15 cellular contexts compared by ENCODE assay signal in the genomic region with DNA sequence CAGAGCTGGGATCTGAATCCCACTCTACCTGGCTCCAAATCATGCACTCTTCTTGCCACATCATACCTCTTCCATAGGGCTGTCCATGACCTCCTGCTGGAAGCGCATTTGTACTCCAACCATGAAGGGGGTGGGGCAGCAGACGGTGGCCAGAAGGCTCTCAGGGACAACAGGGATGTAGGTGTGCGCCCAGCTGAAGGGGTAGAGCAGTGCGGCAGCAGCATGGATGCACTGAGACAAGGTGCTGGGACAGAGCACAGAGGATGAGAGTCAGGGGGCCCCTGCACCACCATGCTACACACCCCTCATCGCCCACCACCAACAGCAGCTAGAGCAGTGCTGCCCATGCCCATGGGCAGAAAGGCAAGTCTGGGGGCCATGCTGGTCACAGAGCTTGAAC. TPM values are rescaled to one million over a fixed set of nuclear protein-coding genes. Genes with fewer than 3 reads are reported as not detected.
DNase-seq lines count a peak whose midpoint lies in the region; ATAC-seq and TF ChIP-seq lines count a peak whose summit lies in the region.
"Had no signal": no experiment of that assay in that cellular context is flagged by ENCODE, and none has a peak within 500 bp of the region (broad histone marks: within the 10 kb centered on the region; RNA-seq: fewer than 3 reads in every experiment).

No MANE protein-coding gene starts in this region.

- H3K9me3 Mint-ChIP-seq in activated naive CD4-positive, alpha-beta T cell treated with anti-CD3 and anti-CD28 coated beads, Interleukin-2, amount 10 ng/mL, durations not matched to agents 7 days and 5 days = no peaks in the 10 kb centered on the region
- no peaks in the 10 kb centered on the region for H3K9me3 Mint-ChIP-seq in activated naive CD4-positive, alpha-beta T cell treated with anti-CD3 and anti-CD28 coated beads, Interleukin-2, amount 50 U/mL, for 72 hours
- peaks cover 1% of the 10 kb centered on the region for H3K9me3 Mint-ChIP-seq in memory B cell

- H3K4me1 ChIP-seq in upper lobe of right lung = peaks cover 62% of the 10 kb centered on the region
- H3K4me1 ChIP-seq in ascending aorta = no peaks in the 10 kb centered on the region
- H3K4me1 ChIP-seq: prostate gland had no signal

- CTCF ChIA-PET in activated naive CD4-positive, alpha-beta T cell treated with anti-CD3 and anti-CD28 coated beads, Interleukin-2, amount 10 ng/mL, durations not matched to agents 7 days and 5 days (lab: Charles Lee) = interaction anchor here (1.0 to 11.1 kb wide), 5 partner anchors 27 to 210 kb away, joined by 3 to 250 read pairs (median 5); no protein-coding TSS in a partner anchor

- H3K27ac ChIP-seq in upper lobe of right lung (peak overlapping the region; percentile 80), ascending aorta (peak overlapping the region in 1 of 2 donors; percentile 19)
- H3K27ac ChIP-seq: prostate gland, SK-N-MC had no signal

- H3K36me3 ChIP-seq in upper lobe of right lung = peaks cover 54% of the 10 kb centered on the region
- H3K36me3 ChIP-seq in ascending aorta = peaks cover 0 to 14% of the 10 kb centered on the region in 2 donors

- peaks cover 97% of the 10 kb centered on the region for H3K4me1 Mint-ChIP-seq in activated naive CD4-positive, alpha-beta T cell treated with anti-CD3 and anti-CD28 coated beads, Interleukin-2, amount 10 ng/mL, durations not matched to agents 7 days and 5 days
- H3K4me1 Mint-ChIP-seq in memory B cell = peaks cover 51% of the 10 kb centered on the region

- intact Hi-C loops in upper lobe of right lung (cut with DNase I) = no loop called here
- intact Hi-C loops in ascending aorta (cut with DNase I) = no loop called here

- TF ChIP-seq CTCF in upper lobe of right lung (IDR thresholded peaks at IDR 0.05) (no peak), GM13976 (IDR thresholded peaks at IDR 0.05; ENCODE audit: borderline replicate concordance, control extremely low read depth, extremely low read depth, insufficient read depth, missing control alignments) (no peak), ascending aorta (IDR thresholded peaks at IDR 0.05) (no peak)

- DNase-seq in activated naive CD4-positive, alpha-beta T cell treated with anti-CD3 and anti-CD28 coated beads, Interleukin-2, amount 10 ng/mL, durations not matched to agents 7 days and 5 days = no peak
- DNase-seq in activated naive CD4-positive, alpha-beta T cell treated with anti-CD3 and anti-CD28 coated beads, Interleukin-2, amount 50 U/mL, for 16 hours = no peak
- DNase-seq in activated naive CD4-positive, alpha-beta T cell treated with anti-CD3 and anti-CD28 coated beads, Interleukin-2, amount 50 U/mL, for 72 hours (ENCODE audit: low spot score in 2 of 2) = no peak
- DNase-seq in memory B cell (ENCODE audit: low spot score in 2 of 2) = no peak
- no peak for DNase-seq in upper lobe of right lung
- no peak for DNase-seq in GM13976 (ENCODE audit: low spot score)
- DNase-seq in ascending aorta (ENCODE audit: low spot score in 2 of 2) = no peak
- DNase-seq: activated CD4-positive, alpha-beta T cell treated with anti-CD3 and anti-CD28 coated beads for 48 hours; GDM1; left ventricle myocardium superior; NCI-H1417 treated with DMSO at 0.1 percent for 48 hours; NCI-H748 treated with DMSO at 0.1 percent for 48 hours had no signal

- peak overlapping the region; percentile 62 for H3K27ac Mint-ChIP-seq in activated naive CD4-positive, alpha-beta T cell treated with anti-CD3 and anti-CD28 coated beads, Interleukin-2, amount 10 ng/mL, durations not matched to agents 7 days and 5 days
- peak overlapping the region; percentile 94 to 98 for H3K27ac Mint-ChIP-seq in activated naive CD4-positive, alpha-beta T cell treated with anti-CD3 and anti-CD28 coated beads, Interleukin-2, amount 50 U/mL, for 72 hours
- peak overlapping the region; percentile 93 for H3K27ac Mint-ChIP-seq in memory B cell

- in situ Hi-C loops in GM13976 (cut with MboI; ENCODE audit: low sequenced_read_pairs, unreplicated experiment) = no loop called here

- H3K9me3 ChIP-seq in upper lobe of right lung = no peaks in the 10 kb centered on the region
- no peaks in the 10 kb centered on the region for H3K9me3 ChIP-seq in ascending aorta
- H3K9me3 ChIP-seq: prostate gland had no signal

- peaks cover 100% of the 10 kb centered on the region for H3K36me3 Mint-ChIP-seq in activated naive CD4-positive, alpha-beta T cell treated with anti-CD3 and anti-CD28 coated beads, Interleukin-2, amount 10 ng/mL, durations not matched to agents 7 days and 5 days
- peaks cover 84 to 100% of the 10 kb centered on the region in 2 donors for H3K36me3 Mint-ChIP-seq in activated naive CD4-positive, alpha-beta T cell treated with anti-CD3 and anti-CD28 coated beads, Interleukin-2, amount 50 U/mL, for 72 hours
- H3K36me3 Mint-ChIP-seq in memory B cell = peaks cover 60% of the 10 kb centered on the region

- H3K4me3 Mint-ChIP-seq in activated naive CD4-positive, alpha-beta T cell treated with anti-CD3 and anti-CD28 coated beads, Interleukin-2, amount 10 ng/mL, durations not matched to agents 7 days and 5 days = no peak overlapping the region
- no peak overlapping the region for H3K4me3 Mint-ChIP-seq in memory B cell

- H3K27me3 Mint-ChIP-seq in activated naive CD4-positive, alpha-beta T cell treated with anti-CD3 and anti-CD28 coated beads, Interleukin-2, amount 10 ng/mL, durations not matched to agents 7 days and 5 days = no peaks in the 10 kb centered on the region
- no peaks in the 10 kb centered on the region for H3K27me3 Mint-ChIP-seq in memory B cell

- H3K27me3 ChIP-seq in upper lobe of right lung (no peaks in the 10 kb centered on the region), ascending aorta (no peaks in the 10 kb centered on the region)

- H3K4me3 ChIP-seq in upper lobe of right lung = no peak overlapping the region
- H3K4me3 ChIP-seq in ascending aorta = no peak overlapping the region
- H3K4me3 ChIP-seq: prostate gland, SK-N-MC had no signal

- no peak for ATAC-seq in activated naive CD4-positive, alpha-beta T cell treated with anti-CD3 and anti-CD28 coated beads, Interleukin-2, amount 50 U/mL, for 72 hours
- ATAC-seq in memory B cell (ENCODE audit: low read depth) = no peak
- no peak for ATAC-seq in upper lobe of right lung
- ATAC-seq in HG03457 (IDR thresholded peaks at IDR 0.05; ENCODE audit: unreplicated experiment) = no peak
- ATAC-seq: left ventricle myocardium superior had no signal

RNA-seq across cellular contexts. Expression of gene DENND2D, which starts 8.4 kb away (rescaled TPM):
- total RNA-seq in activated naive CD4-positive, alpha-beta T cell treated with anti-CD3 and anti-CD28 coated beads, Interleukin-2, amount 50 U/mL, for 72 hours = 100 to 1,000 TPM; 213 to 221 TPM
- total RNA-seq in upper lobe of right lung (78.2 TPM), ascending aorta (4.4 TPM)

RNA-seq across cellular contexts. Expression of gene CHI3L2, which starts 35.4 kb away (rescaled TPM):
- 10 to 100 TPM; 13.8 to 25.0 TPM for total RNA-seq in activated naive CD4-positive, alpha-beta T cell treated with anti-CD3 and anti-CD28 coated beads, Interleukin-2, amount 50 U/mL, for 72 hours
- total RNA-seq in upper lobe of right lung (50.3 TPM), ascending aorta (10.1 TPM)

RNA-seq across cellular contexts. Expression of gene CEPT1, which starts 52.1 kb away (rescaled TPM):
- total RNA-seq in activated naive CD4-positive, alpha-beta T cell treated with anti-CD3 and anti-CD28 coated beads, Interleukin-2, amount 50 U/mL, for 72 hours = 10 to 100 TPM; 22.9 to 41.6 TPM
- total RNA-seq in upper lobe of right lung = 57.6 TPM
- total RNA-seq in ascending aorta = 6.6 TPM

RNA-seq across cellular contexts. Expression of gene DRAM2, which starts 52.2 kb away (rescaled TPM):
- total RNA-seq in activated naive CD4-positive, alpha-beta T cell treated with anti-CD3 and anti-CD28 coated beads, Interleukin-2, amount 50 U/mL, for 72 hours = 10 to 100 TPM; 23.0 to 36.1 TPM
- total RNA-seq in upper lobe of right lung (50.8 TPM), ascending aorta (60.2 TPM)

Comparison
In these comparisons a context has a peak if more than half of its experiments do, and no peak if none do; other contexts are left out.
1. RNA of gene DENND2D, which starts 8.4 kb away (total RNA-seq): 213 to 221 TPM in activated naive CD4-positive, alpha-beta T cell treated with anti-CD3 and anti-CD28 coated beads, Interleukin-2, amount 50 U/mL, for 72 hours and 78.2 TPM in upper lobe of right lung (single experiment); 4.4 TPM in ascending aorta (single experiment); every median in the first group is over 10 times any median in the second.
2. Peak in every context shown above with its lines, with median percentiles within 50 percentile points of each other: H3K27ac Mint-ChIP-seq.